ENCODE assay signal across 16 cellular contexts in the genomic region with DNA sequence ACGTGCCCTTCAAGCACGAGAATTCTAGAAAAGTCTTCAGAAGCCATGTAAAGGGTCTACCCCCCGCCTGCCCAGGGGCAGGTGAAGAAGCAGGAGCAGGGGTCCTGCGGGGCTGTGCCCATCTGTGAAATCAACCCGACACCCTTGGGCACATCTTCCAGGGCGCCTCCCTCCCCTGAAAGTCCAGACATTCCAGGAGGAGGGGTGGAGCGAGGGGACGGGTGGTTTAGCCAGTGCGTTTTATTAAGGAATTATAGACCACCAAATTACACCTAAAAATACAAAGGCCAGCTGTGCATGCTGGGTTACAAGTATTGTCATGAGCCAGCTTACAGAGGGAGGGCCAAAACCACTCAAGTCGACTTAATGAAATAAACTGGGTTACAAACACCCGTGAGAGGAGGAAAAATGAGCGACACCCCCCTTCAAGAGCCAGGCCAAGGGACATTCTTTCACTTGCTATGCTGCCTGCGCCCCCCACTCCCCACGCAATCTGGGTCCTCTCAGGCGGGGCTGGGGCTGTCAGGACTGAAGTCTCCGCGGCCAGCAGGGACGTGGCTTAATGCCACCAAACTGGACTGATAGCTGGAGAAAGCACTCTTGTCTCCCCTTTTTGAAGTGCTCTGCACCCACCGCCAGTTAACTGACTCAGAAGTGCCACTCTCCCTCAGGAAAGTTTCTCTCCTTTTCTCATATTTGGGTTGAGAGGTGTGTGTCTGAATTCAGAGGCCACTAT.
DNase-seq lines count a peak whose midpoint lies in the region; ATAC-seq and TF ChIP-seq lines count a peak whose summit lies in the region.
"Had no signal": no experiment of that assay in that cellular context is flagged by ENCODE, and none has a peak within 500 bp of the region (broad histone marks: within the 10 kb centered on the region; RNA-seq: fewer than 3 reads in every experiment).

No MANE protein-coding gene starts in this region.

- H3K27me3 Mint-ChIP-seq in stimulated activated naive CD8-positive, alpha-beta T cell treated with anti-CD3 and anti-CD28 coated beads, Interleukin-15, amount 100 ng/mL, for 72 hours, result no peaks in the 10 kb centered on the region

- no peak for TF ChIP-seq CTCF in psoas muscle (IDR thresholded peaks at IDR 0.05)

- WGBS in psoas muscle, 3 donors, result 41 to 46% (median 44%) methylated on average over 19 of the region's 19 CpGs

- no peak overlapping the region for H3K27ac Mint-ChIP-seq in stimulated activated naive CD8-positive, alpha-beta T cell treated with anti-CD3 and anti-CD28 coated beads, Interleukin-15, amount 100 ng/mL, for 72 hours

- H3K9me3 ChIP-seq in psoas muscle, result no peaks in the 10 kb centered on the region
- H3K9me3 ChIP-seq: A549 had no signal

- peak; percentile 18 for ATAC-seq in stimulated activated naive CD8-positive, alpha-beta T cell treated with anti-CD3 and anti-CD28 coated beads, Interleukin-15, amount 100 ng/mL, for 72 hours
- no peak for ATAC-seq in stimulated activated naive CD8-positive, alpha-beta T cell treated with anti-CD3 and anti-CD28 coated beads, Interleukin-15, Interleukin-2, amounts not matched to agents 100 U/mL and 50 U/mL, for 24 hours
- ATAC-seq in psoas muscle, result no peak
- no peak for ATAC-seq in HG03521 (IDR thresholded peaks at IDR 0.05; ENCODE audit: unreplicated experiment)
- no peak for ATAC-seq in GM18517 (IDR thresholded peaks at IDR 0.05; ENCODE audit: unreplicated experiment)
- ATAC-seq: A549, HepG2, Panc1 had no signal

- H3K27ac ChIP-seq in psoas muscle, result no peak overlapping the region
- H3K27ac ChIP-seq: A549, KMS-11 had no signal

- H3K4me3 Mint-ChIP-seq in stimulated activated naive CD8-positive, alpha-beta T cell treated with anti-CD3 and anti-CD28 coated beads, Interleukin-15, amount 100 ng/mL, for 72 hours, result no peak overlapping the region

- H3K27me3 ChIP-seq in psoas muscle (ENCODE audit: insufficient read depth in 3 of 3, low read length in 2 of 3), result peaks cover 0 to 5% (median 0%) of the 10 kb centered on the region in 3 donors

- DNase-seq in stimulated activated naive CD8-positive, alpha-beta T cell treated with anti-CD3 and anti-CD28 coated beads, Interleukin-15, amount 100 ng/mL, for 72 hours, result no peak
- DNase-seq in stimulated activated naive CD8-positive, alpha-beta T cell treated with anti-CD3 and anti-CD28 coated beads, Interleukin-15, Interleukin-2, amounts not matched to agents 100 U/mL and 50 U/mL, for 24 hours, result no peak
- DNase-seq in left kidney (ENCODE audit: low read depth, low spot score) (peak; percentile 69), psoas muscle (no peak), NCI-H748 (lab: John Stamatoyannopoulos, UW; ENCODE audit: unreplicated experiment) (no peak)
- DNase-seq: C1 segment of cervical spinal cord, DMS79 treated with DMSO at 0.1 percent for 48 hours, NCI-H1436, NCI-H2081 treated with DMSO at 0.1 percent for 48 hours, NCI-H510A had no signal

- peaks cover 15% of the 10 kb centered on the region for H3K4me1 Mint-ChIP-seq in stimulated activated naive CD8-positive, alpha-beta T cell treated with anti-CD3 and anti-CD28 coated beads, Interleukin-15, amount 100 ng/mL, for 72 hours

- peak overlapping the region; percentile 34 for H3K4me3 ChIP-seq in psoas muscle
- H3K4me3 ChIP-seq: A549 had no signal

- H3K9me3 Mint-ChIP-seq in stimulated activated naive CD8-positive, alpha-beta T cell treated with anti-CD3 and anti-CD28 coated beads, Interleukin-15, amount 100 ng/mL, for 72 hours, result no peaks in the 10 kb centered on the region

- intact Hi-C loops in psoas muscle (cut with DNase I), result no loop called here

- H3K4me1 ChIP-seq in psoas muscle, result no peaks in the 10 kb centered on the region
- H3K4me1 ChIP-seq: A549 had no signal

- no peaks in the 10 kb centered on the region for H3K36me3 ChIP-seq in psoas muscle (ENCODE audit: insufficient read depth in 1 of 2, low read depth in 1 of 2)
